Comparison of ENCODE assay signal across 13 cellular contexts in the genomic region with DNA sequence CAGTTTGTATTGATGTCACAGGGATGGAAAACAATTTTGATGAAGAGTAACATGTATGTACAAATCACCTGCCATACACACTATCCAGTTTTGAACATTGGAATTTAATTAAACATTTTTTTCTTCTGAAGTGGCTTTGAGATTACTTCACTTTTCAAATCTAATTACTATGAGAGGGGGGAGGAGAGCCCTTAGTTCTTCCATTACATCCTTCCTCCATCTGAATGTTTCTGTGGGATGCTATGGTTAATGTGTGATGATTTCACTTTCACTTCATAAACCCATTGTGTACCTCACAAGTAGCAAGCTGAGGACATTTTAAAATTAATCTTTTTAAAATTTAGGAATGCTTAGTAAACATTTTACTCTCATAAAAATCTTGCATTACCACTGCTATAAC.
DNase-seq lines count a peak whose midpoint lies in the region; TF ChIP-seq lines count a peak whose summit lies in the region.
"Had no signal": no experiment of that assay in that cellular context is flagged by ENCODE, and none has a peak within 500 bp of the region (broad histone marks: within the 10 kb centered on the region; RNA-seq: fewer than 3 reads in every experiment).

No MANE protein-coding gene starts in this region.

- H4K8ac ChIP-seq in mesendoderm (ENCODE audit: low read depth, low read length): no peak overlapping the region

- H2BK15ac ChIP-seq in mesendoderm (replicated peaks; ENCODE audit: low read depth): no peak overlapping the region

- no peak for TF ChIP-seq CTCF in OCI-LY7 (conservative IDR thresholded peaks at IDR 0.05; ENCODE audit: low read length)

- no peak overlapping the region for H4K5ac ChIP-seq in mesendoderm (ENCODE audit: low read length)

- TSS peak; percentile 39 for BruUV-seq in OCI-LY7 (replicated peaks; lab: Mats Ljungman, UMichigan)

- H3K79me2 ChIP-seq in ACC112 (ENCODE audit: control insufficient read depth, insufficient read depth, low read length, unreplicated experiment): peaks cover 11% of the 10 kb centered on the region
- no peaks in the 10 kb centered on the region for H3K79me2 ChIP-seq in OCI-LY7 (ENCODE audit: insufficient read depth, low read depth, low read length)
- H3K79me2 ChIP-seq in mesendoderm (ENCODE audit: control insufficient read depth, insufficient read depth, low read length): no peaks in the 10 kb centered on the region

- H3K79me1 ChIP-seq in mesendoderm (ENCODE audit: low read length): no peaks in the 10 kb centered on the region

- no peak overlapping the region for H3K4me2 ChIP-seq in OCI-LY7 (ENCODE audit: low read length)
- no peak overlapping the region for H3K4me2 ChIP-seq in mesendoderm (ENCODE audit: low read length)

- intact Hi-C loops in OCI-LY7 (cut with micrococcal nuclease; ENCODE audit: unreplicated experiment): no loop called here

- H4K20me1 ChIP-seq in OCI-LY7 (ENCODE audit: insufficient read depth, low read length): peaks cover 37% of the 10 kb centered on the region

- DNase-seq in EL (peak; percentile 42), OCI-LY7 (ENCODE audit: low spot score) (no peak), GOT3 (lab: John Stamatoyannopoulos, UW) (no peak), mesendoderm (no peak)
- DNase-seq in effector memory CD4-positive, alpha-beta T cell: no peak
- no peak for DNase-seq in stimulated activated CD4-positive, alpha-beta T cell treated with anti-CD3 and anti-CD28 coated beads, Interleukin-4, amount 100 ng/mL, for 24 hours
- DNase-seq in activated effector memory CD4-positive, alpha-beta T cell treated with anti-CD3 and anti-CD28 coated beads, Interleukin-2, amount 50 U/mL, for 16 hours: no peak
- DNase-seq: activated naive CD4-positive, alpha-beta T cell treated with Interleukin-2 at 50 U/mL for 16 hours; dermis blood vessel endothelial cell; heart left ventricle; NCI-H2029 treated with DMSO at 0.1 percent for 48 hours; retina had no signal

- POLR2A ChIA-PET in OCI-LY7 (lab: Charles Lee): interaction anchor here (0.6 to 0.9 kb wide), 2 partner anchors 17 to 1138 kb away, joined by 3 to 8 read pairs; no protein-coding TSS in a partner anchor

- H3K56ac ChIP-seq in mesendoderm (ENCODE audit: low read length): no peak overlapping the region

- H3K4me1 ChIP-seq in ACC112 (ENCODE audit: control insufficient read depth, insufficient read depth, low read length, unreplicated experiment) (no peaks in the 10 kb centered on the region), OCI-LY7 (ENCODE audit: insufficient read depth, low read length, poor library complexity, severe bottlenecking) (peaks cover 14% of the 10 kb centered on the region), mesendoderm (ENCODE audit: control insufficient read depth, low read depth, low read length) (no peaks in the 10 kb centered on the region)
- H3K4me1 ChIP-seq in effector memory CD4-positive, alpha-beta T cell (ENCODE audit: control insufficient read depth, insufficient read depth, low read length, poor library complexity, severe bottlenecking): peaks cover 17% of the 10 kb centered on the region

- no peak overlapping the region for H3K23ac ChIP-seq in mesendoderm (ENCODE audit: low read length)

- H3K9me3 ChIP-seq in OCI-LY7 (ENCODE audit: low read length): no peaks in the 10 kb centered on the region
- H3K9me3 ChIP-seq in effector memory CD4-positive, alpha-beta T cell (ENCODE audit: control insufficient read depth, low read length): no peaks in the 10 kb centered on the region

- H3K9me2 ChIP-seq in OCI-LY7 (ENCODE audit: insufficient read depth, low read length): no peaks in the 10 kb centered on the region

- no peaks in the 10 kb centered on the region for H3K27me3 ChIP-seq in ACC112 (ENCODE audit: insufficient read depth, low read length)
- H3K27me3 ChIP-seq in effector memory CD4-positive, alpha-beta T cell (replicated peaks; ENCODE audit: control insufficient read depth, insufficient read depth, low read length, poor library complexity, severe bottlenecking): no peaks in the 10 kb centered on the region
- peaks cover 9% of the 10 kb centered on the region for H3K27me3 ChIP-seq in mesendoderm (ENCODE audit: insufficient read depth, low read length, poor library complexity)

- H3K4ac ChIP-seq in mesendoderm (ENCODE audit: low read depth, low read length): no peak overlapping the region

- H3K18ac ChIP-seq in mesendoderm (ENCODE audit: low read length): no peak overlapping the region

- CTCF ChIA-PET in OCI-LY7 (lab: Charles Lee; ENCODE audit: unreplicated experiment): no interaction called here

- H3K4me3 ChIP-seq in ACC112 (ENCODE audit: low read depth, low read length): peak overlapping the region; percentile 94
- no peak overlapping the region for H3K4me3 ChIP-seq in OCI-LY7 (ENCODE audit: low read depth, low read length, poor library complexity, severe bottlenecking)
- H3K4me3 ChIP-seq in effector memory CD4-positive, alpha-beta T cell (ENCODE audit: insufficient read depth, low read depth, low read length, poor library complexity, severe bottlenecking): no peak overlapping the region
- no peak overlapping the region for H3K4me3 ChIP-seq in mesendoderm (ENCODE audit: low read length)

- H3K9ac ChIP-seq in mesendoderm (ENCODE audit: low read length): no peak overlapping the region

- no peak overlapping the region for H2AK5ac ChIP-seq in mesendoderm (ENCODE audit: low read length)

- no peak overlapping the region for H2BK120ac ChIP-seq in mesendoderm (ENCODE audit: low read depth, low read length)

- H2AFZ ChIP-seq in ACC112 (ENCODE audit: low read length, unreplicated experiment): no peak overlapping the region
- H2AFZ ChIP-seq in OCI-LY7 (ENCODE audit: low read length): no peak overlapping the region

- H3K27ac ChIP-seq in ACC112 (ENCODE audit: low read depth, low read length): peak overlapping the region; percentile 99; the same call in 1 of the 2 replicates
- H3K27ac ChIP-seq in OCI-LY7 (ENCODE audit: low read depth, low read length, poor library complexity, severe bottlenecking): no peak overlapping the region
- H3K27ac ChIP-seq in effector memory CD4-positive, alpha-beta T cell (ENCODE audit: insufficient read depth, low read length, poor library complexity, severe bottlenecking): peak overlapping the region; percentile 19
- no peak overlapping the region for H3K27ac ChIP-seq in mesendoderm (ENCODE audit: low read depth, low read length)

- H3K36me3 ChIP-seq in ACC112 (ENCODE audit: insufficient read depth, low read length) (no peaks in the 10 kb centered on the region), OCI-LY7 (ENCODE audit: insufficient read depth, low read length) (no peaks in the 10 kb centered on the region; the same call in 1 of the 2 replicates), mesendoderm (ENCODE audit: control insufficient read depth, insufficient read depth, low read length) (no peaks in the 10 kb centered on the region)
- no peaks in the 10 kb centered on the region for H3K36me3 ChIP-seq in effector memory CD4-positive, alpha-beta T cell (ENCODE audit: control insufficient read depth, insufficient read depth, low read length)
- H3K36me3 ChIP-seq: heart left ventricle had no signal

- H2BK5ac ChIP-seq in mesendoderm (ENCODE audit: low read length): no peak overlapping the region

Comparison
In these comparisons a context has a peak if more than half of its experiments do, and no peak if none do; other contexts are left out.
1. H3K27ac ChIP-seq: peak in ACC112 (single experiment) and effector memory CD4-positive, alpha-beta T cell (single experiment); none in OCI-LY7 (single experiment) and mesendoderm (single experiment).